In genomic region chr12:48469027-48469426, GRCh38 we compare ENCODE assay signal across 2 cellular contexts.
TF ChIP-seq lines count a peak whose summit lies in the region.

No MANE protein-coding gene starts in this region.

TF ChIP-seq in HEK293, 187 proteins besides CTCF, POLR2A, EP300 and RAD21:
- TF ChIP-seq ZNF350 (tag by site-specific recombination; IDR thresholded peaks at IDR 0.05) (0 out of 2 replicates have a peak, but pooled peaks have one; percentile 17), SETDB1 (IDR thresholded peaks at IDR 0.05; ENCODE audit: insufficient read length, low read length) (peak; percentile 92), GLIS1 (tag by site-specific recombination; IDR thresholded peaks at IDR 0.05) (peak; percentile 44), ZNF280D (tag by site-specific recombination; IDR thresholded peaks at IDR 0.05) (peak; percentile 78; the same call in 1 of the 2 replicates), TRIM28 (IDR thresholded peaks at IDR 0.05; ENCODE audit: borderline replicate concordance, low read length) (peak; percentile 69; the same call in 1 of the 2 replicates)
TF ChIP-seq in HEK293: peak in this region for 5; not testable (repeated sequence) for 182.

TF ChIP-seq in GM12878, 131 proteins besides CTCF, POLR2A, EP300 and RAD21:
- 0 out of 2 replicates have a peak, but pooled peaks have one; percentile 24 for TF ChIP-seq CBX5 (IDR thresholded peaks at IDR 0.05; ENCODE audit: low read depth)
TF ChIP-seq in GM12878: peak in this region for 1; not testable (repeated sequence) for 130.
